In genomic region chr11:7196396-7197146, GRCh38 we compare ENCODE assay signal across 15 cellular contexts.
"Had no signal": no experiment of that assay in that cellular context is flagged by ENCODE, and none has a peak within 500 bp of the region (broad histone marks: within the 10 kb centered on the region; RNA-seq: fewer than 3 reads in every experiment).

No MANE protein-coding gene starts in this region.

- ATAC-seq: activated CD8-positive, alpha-beta T cell treated with anti-CD3 and anti-CD28 coated beads, Interleukin-2, amount 10 ng/mL, durations not matched to agents 7 days and 5 days; activated naive CD8-positive, alpha-beta T cell treated with anti-CD3 and anti-CD28 coated beads, Interleukin-2, amount 50 U/mL, for 24 hours; gastrocnemius medialis; left ventricle myocardium superior; natural killer cell had no signal

- DNase-seq: activated CD4-positive, alpha-beta T cell treated with anti-CD3 and anti-CD28 coated beads for 1 hour; activated CD4-positive, alpha-beta T cell treated with anti-CD3 and anti-CD28 coated beads, Interleukin-2, amount 50 U/mL, for 1 hour; activated CD8-positive, alpha-beta T cell treated with anti-CD3 and anti-CD28 coated beads, Interleukin-2, amount 10 ng/mL, durations not matched to agents 7 days and 5 days; activated gamma-delta T cell; activated naive CD4-positive, alpha-beta T cell treated with anti-CD3 and anti-CD28 coated beads, Interleukin-2, amount 50 U/mL, for 16 hours; activated naive CD8-positive, alpha-beta T cell treated with anti-CD3 and anti-CD28 coated beads, Interleukin-2, amount 50 U/mL, for 24 hours; cerebellar nuclear complex; gastrocnemius medialis; head of caudate nucleus; left ventricle myocardium superior; mammary epithelial cell; natural killer cell; stimulated activated CD4-positive, alpha-beta T cell treated with anti-CD3 and anti-CD28 coated beads, Interleukin-4, amount 100 ng/mL, for 24 hours; substantia nigra; tibial artery had no signal
